Comparison of ENCODE assay signal across 1 cellular context in genomic region chr14:21103710-21104447, GRCh38.
A peak's percentile ranks its signal among the peaks of the same experiment; 100 is the strongest.
TF ChIP-seq lines count a peak whose summit lies in the region.

No MANE protein-coding gene starts in this region.

TF ChIP-seq in HepG2, 621 proteins besides CTCF, POLR2A, EP300 and RAD21 (continued from another document and continues in another):
- TF ChIP-seq ZBTB20 (CRISPR knock-in tag; IDR thresholded peaks at IDR 0.05; ENCODE audit: borderline replicate concordance, low read depth) (peak; percentile 22; the same call in 1 of the 2 replicates), RFX5 (IDR thresholded peaks at IDR 0.05; ENCODE audit: low read depth, low read length) (0 out of 2 replicates have a peak, but pooled peaks have one; percentile 30), ZNF24 (IDR thresholded peaks at IDR 0.05) (peak; percentile 26), ZFP62 (CRISPR knock-in tag; IDR thresholded peaks at IDR 0.05) (no peak), RERE (CRISPR knock-in tag; IDR thresholded peaks at IDR 0.05; ENCODE audit: low read depth) (peak; percentile 77), ZNF766 (CRISPR knock-in tag; IDR thresholded peaks at IDR 0.05; ENCODE audit: borderline replicate concordance) (peak; percentile 94), RBFOX2 (IDR thresholded peaks at IDR 0.05; ENCODE audit: low read depth, low read length) (peak; percentile 99), KAT7 (CRISPR knock-in tag; IDR thresholded peaks at IDR 0.05; ENCODE audit: borderline replicate concordance) (peak; percentile 90), ZNF883 (CRISPR knock-in tag; IDR thresholded peaks at IDR 0.05; ENCODE audit: not compliant biosample characterization) (peak; percentile 99), FOSL1 (CRISPR knock-in tag; IDR thresholded peaks at IDR 0.05; ENCODE audit: borderline replicate concordance) (peak; percentile 95), ZNF616 (CRISPR knock-in tag; IDR thresholded peaks at IDR 0.05; ENCODE audit: low read depth) (peak; percentile 96), SP1 (IDR thresholded peaks at IDR 0.05) (no peak), SP1 (CRISPR knock-in tag; IDR thresholded peaks at IDR 0.05) (peak; percentile 80), ZNF281 (CRISPR knock-in tag; IDR thresholded peaks at IDR 0.05; ENCODE audit: borderline replicate concordance) (peak; percentile 89), ZNF512 (CRISPR knock-in tag; IDR thresholded peaks at IDR 0.05) (no peak), EEA1 (CRISPR knock-in tag; IDR thresholded peaks at IDR 0.05; ENCODE audit: borderline replicate concordance) (peak; percentile 99), ETS1 (CRISPR knock-in tag; IDR thresholded peaks at IDR 0.05) (peak; percentile 79; the same call in 1 of the 2 replicates), MIER3 (CRISPR knock-in tag; IDR thresholded peaks at IDR 0.05; ENCODE audit: borderline replicate concordance) (peak; percentile 91), ZNF646 (CRISPR knock-in tag; IDR thresholded peaks at IDR 0.05) (no peak; the same call in 1 of the 2 replicates), GTF2F1 (IDR thresholded peaks at IDR 0.05; ENCODE audit: low read length) (0 out of 2 replicates have a peak, but pooled peaks have one; percentile 40), FOXK1 (CRISPR knock-in tag; IDR thresholded peaks at IDR 0.05; ENCODE audit: borderline replicate concordance, low read depth) (peak; percentile 95), ZBTB4 (CRISPR knock-in tag; IDR thresholded peaks at IDR 0.05; ENCODE audit: borderline replicate concordance) (peak; percentile 96; the same call in 1 of the 2 replicates), SCMH1 (CRISPR knock-in tag; IDR thresholded peaks at IDR 0.05; ENCODE audit: borderline replicate concordance) (no peak), GFI1 (CRISPR knock-in tag; IDR thresholded peaks at IDR 0.05; ENCODE audit: borderline replicate concordance) (peak; percentile 89), ZNF556 (CRISPR knock-in tag; IDR thresholded peaks at IDR 0.05; ENCODE audit: borderline replicate concordance) (peak; percentile 98), YY1 (IDR thresholded peaks at IDR 0.05; ENCODE audit: insufficient read depth, insufficient replicate concordance, low read depth, low read length) (peak; percentile 46), IKZF5 (CRISPR knock-in tag; IDR thresholded peaks at IDR 0.05) (peak; percentile 99)
